ENCODE assay signal across 27 cellular contexts in the genomic region with DNA sequence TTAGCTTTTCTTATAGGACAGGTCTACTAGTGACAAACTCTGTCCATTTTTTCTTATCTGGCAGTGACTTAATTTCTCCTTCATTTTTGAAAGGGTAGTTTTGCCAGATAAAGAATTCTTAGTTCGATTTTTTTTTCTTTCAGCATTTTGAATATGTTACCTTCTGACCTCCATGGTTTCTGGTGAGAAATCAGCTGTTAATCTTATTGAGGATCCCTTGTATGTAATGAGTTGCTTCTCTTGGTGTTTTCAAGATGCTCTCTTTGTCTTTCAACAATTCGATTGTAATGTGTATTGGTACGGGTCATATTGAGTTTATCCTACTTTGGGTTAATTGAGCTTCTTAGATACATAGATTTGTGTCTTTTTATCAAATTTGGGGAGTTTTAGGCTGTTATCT. TPM values are rescaled to one million over a fixed set of nuclear protein-coding genes. Genes with fewer than 3 reads are reported as not detected.
"Had no signal": no experiment of that assay in that cellular context is flagged by ENCODE, and none has a peak within 500 bp of the region (broad histone marks: within the 10 kb centered on the region; RNA-seq: fewer than 3 reads in every experiment).

No MANE protein-coding gene starts in this region.

- H3K27me3 Mint-ChIP-seq: activated CD4-positive, alpha-beta memory T cell treated with anti-CD3 and anti-CD28 coated beads for 36 hours; activated CD4-positive, alpha-beta T cell treated with anti-CD3 and anti-CD28 coated beads, Interleukin-2, amount 10 ng/mL, durations not matched to agents 7 days and 5 days; T-cell had no signal

- H3K4me2 ChIP-seq: KMS-11 had no signal

- ATAC-seq: activated T-cell treated with anti-CD3 and anti-CD28 coated beads, Interleukin-2, amount 50 U/mL, for 72 hours; Right ventricle myocardium inferior; T-cell had no signal

- H3K27ac ChIP-seq: brain microvascular endothelial cell, cardiac muscle cell, KMS-11, SK-N-MC had no signal

- H3K4me3 Mint-ChIP-seq: activated CD4-positive, alpha-beta memory T cell treated with anti-CD3 and anti-CD28 coated beads for 36 hours; activated CD4-positive, alpha-beta T cell treated with anti-CD3 and anti-CD28 coated beads, Interleukin-2, amount 10 ng/mL, durations not matched to agents 7 days and 5 days; activated T-cell treated with anti-CD3 and anti-CD28 coated beads, Interleukin-2, amount 50 U/mL, for 72 hours; T-cell had no signal

- H3K27ac Mint-ChIP-seq: activated CD4-positive, alpha-beta memory T cell treated with anti-CD3 and anti-CD28 coated beads for 36 hours; activated CD4-positive, alpha-beta T cell treated with anti-CD3 and anti-CD28 coated beads, Interleukin-2, amount 10 ng/mL, durations not matched to agents 7 days and 5 days; activated T-helper 2 cell treated with anti-CD3 and anti-CD28 coated beads, Interferon-gamma antibody, Interleukin-2, Interleukin-4, amounts not matched to agents 10 μg/mL and 5 μg/mL and 100 μg/mL, durations not matched to agents 14 hours and 24 hours and 36 hours; T-cell had no signal

- DNase-seq: activated CD4-positive, alpha-beta memory T cell treated with anti-CD3 and anti-CD28 coated beads for 36 hours; activated CD4-positive, alpha-beta T cell treated with anti-CD3 and anti-CD28 coated beads, Interleukin-2, amount 10 ng/mL, durations not matched to agents 7 days and 5 days; activated CD4-positive, CD25-positive, alpha-beta regulatory T cell; activated CD8-positive, alpha-beta memory T cell treated with anti-CD3 and anti-CD28 coated beads, Interleukin-2, amount 50 U/mL, for 4 hours; activated naive CD4-positive, alpha-beta T cell treated with anti-CD3 and anti-CD28 coated beads, Interleukin-2, amount 50 U/mL, for 16 hours; activated T-cell treated with anti-CD3 and anti-CD28 coated beads, Interleukin-2, amount 50 U/mL, for 72 hours; brain microvascular endothelial cell; cerebellar nuclear complex; NCI-H1092; NCI-H1417; NCI-H1694; NCI-H2029; NCI-H2107; NCI-H2171 treated with DMSO at 0.1 percent for 48 hours; NCI-H345; NCI-H510A; NCI-H526 treated with DMSO at 0.1 percent for 48 hours; NCI-H82; RPMI8226; T-cell; T-helper 9 cell had no signal

- H3K27me3 ChIP-seq: brain microvascular endothelial cell, cardiac muscle cell had no signal

- H3K4me3 ChIP-seq: cardiac muscle cell, SK-N-MC had no signal

- H3K9ac ChIP-seq: KMS-11 had no signal

- H3K9me3 Mint-ChIP-seq: activated CD4-positive, alpha-beta memory T cell treated with anti-CD3 and anti-CD28 coated beads for 36 hours had no signal

RNA-seq across cellular contexts. Expression of a gene that starts 28.9 kb away (rescaled TPM):
- total RNA-seq: cardiac muscle cell, MCF 10A, Right ventricle myocardium inferior had no signal

RNA-seq across cellular contexts. Expression of a gene that starts 35.5 kb away (rescaled TPM):
- total RNA-seq: MCF 10A had no signal
